In genomic region chr15:40081691-40082194, GRCh38 we compare ENCODE assay signal across 1 cellular context.
TF ChIP-seq lines count a peak whose summit lies in the region.

No MANE protein-coding gene starts in this region.

TF ChIP-seq in endothelial cell of umbilical vein, 7 proteins besides CTCF, POLR2A, EP300 and RAD21:
- TF ChIP-seq POLR2AphosphoS5 (IDR thresholded peaks at IDR 0.05; ENCODE audit: insufficient read depth, low read depth, low read length) (peak; percentile 62), MYC (IDR thresholded peaks at IDR 0.05; ENCODE audit: low read depth, low read length) (no peak), MAX (IDR thresholded peaks at IDR 0.05; ENCODE audit: insufficient read depth, insufficient read length) (peak; percentile 59), JUN (IDR thresholded peaks at IDR 0.05; ENCODE audit: borderline replicate concordance, insufficient read depth, insufficient read length, low read depth) (no peak), FOS (IDR thresholded peaks at IDR 0.05; ENCODE audit: borderline replicate concordance, insufficient read depth, low read length) (no peak)
